8 cellular contexts compared by ENCODE assay signal in the genomic region with DNA sequence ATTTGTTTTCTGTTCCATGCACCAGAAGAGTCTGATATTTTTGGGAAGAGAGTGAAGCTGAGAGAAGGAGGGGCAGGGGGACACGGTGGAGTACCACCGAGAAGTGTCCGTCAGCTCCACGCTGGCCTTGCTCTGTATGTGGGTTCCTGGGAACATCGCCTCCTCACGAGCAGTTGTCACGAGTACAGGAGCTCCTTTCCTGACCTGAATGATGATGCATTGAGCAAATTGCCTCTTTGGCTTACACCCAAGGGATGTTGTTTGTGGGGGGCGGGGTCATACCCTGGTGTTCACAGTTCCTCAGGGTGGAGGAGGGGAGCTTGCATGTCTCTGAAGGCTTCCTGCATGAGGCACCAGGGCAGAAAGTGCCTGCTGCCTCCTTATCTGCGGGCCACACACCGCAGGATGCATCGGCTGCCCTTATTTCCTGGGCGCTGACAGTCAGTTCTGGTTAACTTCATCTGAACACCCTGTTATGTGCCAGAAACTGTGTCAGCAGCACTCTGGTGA. TPM values are rescaled to one million over a fixed set of nuclear protein-coding genes. Genes with fewer than 3 reads are reported as not detected.
DNase-seq lines count a peak whose midpoint lies in the region; ATAC-seq and TF ChIP-seq lines count a peak whose summit lies in the region.

No MANE protein-coding gene starts in this region.

- H3K27ac Mint-ChIP-seq in activated naive CD4-positive, alpha-beta T cell treated with anti-CD3 and anti-CD28 coated beads, Interleukin-2, amount 10 ng/mL, durations not matched to agents 7 days and 5 days = no peak overlapping the region

- DNase-seq in DMS79 treated with DMSO at 0.1 percent for 48 hours (lab: John Stamatoyannopoulos, UW) (peak; percentile 6), DMS79 (lab: John Stamatoyannopoulos, UW) (no peak), SK-N-SH (peak; percentile 71), left lobe of liver (ENCODE audit: low spot score) (no peak), sciatic nerve (ENCODE audit: low spot score) (no peak), sigmoid colon (no peak)
- peak; percentile 87 for DNase-seq in activated naive CD4-positive, alpha-beta T cell treated with anti-CD3 and anti-CD28 coated beads, Interleukin-2, amount 10 ng/mL, durations not matched to agents 7 days and 5 days
- peak; percentile 66 for DNase-seq in stimulated activated naive CD8-positive, alpha-beta T cell treated with anti-CD3 and anti-CD28 coated beads, Interleukin-15, Interleukin-2, amounts not matched to agents 100 U/mL and 50 U/mL, for 24 hours

- peak overlapping the region in 1 of 2 experiments; percentile 76; a peak in 2 of 4 replicates for H3K27ac ChIP-seq in SK-N-SH (ENCODE audit: low read depth in 2 of 2, low read length in 1 of 2)
- H3K27ac ChIP-seq in sigmoid colon = no peak overlapping the region

- H3K4me1 ChIP-seq in SK-N-SH (ENCODE audit: control insufficient read depth in 1 of 2, insufficient read depth in 2 of 2, low read depth in 1 of 2, low read length in 1 of 2) (peaks cover 0 to 22% of the 10 kb centered on the region in 2 experiments; a peak in 2 of 4 replicates), sigmoid colon (peaks cover 0 to 9% (median 0%) of the 10 kb centered on the region in 4 donors)

- peaks cover 6% of the 10 kb centered on the region for H3F3A ChIP-seq in SK-N-SH (replicated peaks; ENCODE audit: insufficient read depth)

- no peak for TF ChIP-seq RAD21 in SK-N-SH (IDR thresholded peaks at IDR 0.05; ENCODE audit: low read length)

- H3K4me3 Mint-ChIP-seq in activated naive CD4-positive, alpha-beta T cell treated with anti-CD3 and anti-CD28 coated beads, Interleukin-2, amount 10 ng/mL, durations not matched to agents 7 days and 5 days = peak overlapping the region; percentile 17

- H3K9me3 ChIP-seq in SK-N-SH (no peaks in the 10 kb centered on the region), sigmoid colon (no peaks in the 10 kb centered on the region)

- H3K36me3 ChIP-seq in SK-N-SH (replicated peaks in 1 of 2; ENCODE audit: control insufficient read depth in 1 of 2, insufficient read depth in 2 of 2, low read length in 1 of 2) (no peaks in the 10 kb centered on the region), sigmoid colon (peaks cover 0 to 4% (median 0%) of the 10 kb centered on the region in 4 donors)

- no peaks in the 10 kb centered on the region for H4K20me1 ChIP-seq in SK-N-SH (ENCODE audit: insufficient read depth)

- TF ChIP-seq EP300 in SK-N-SH (IDR thresholded peaks at IDR 0.05; ENCODE audit: borderline replicate concordance in 1 of 2, low read depth in 1 of 2, low read length in 1 of 2) (0 out of 4 replicates have a peak, but pooled peaks of 1 of the 2 experiments have one; percentile 25), sigmoid colon (IDR thresholded peaks at IDR 0.05) (no peak)

- no peak overlapping the region for H3K4me2 ChIP-seq in SK-N-SH

- TF ChIP-seq CTCF in SK-N-SH (IDR thresholded peaks at IDR 0.05) (peak; percentile 22), sigmoid colon (IDR thresholded peaks at IDR 0.05) (no peak)

- WGBS in SK-N-SH (ENCODE audit: low lambda C conversion rate) = 49% methylated on average over 11 of the region's 12 CpGs
- 33 to 38% methylated on average over 12 of the region's 12 CpGs for WGBS in sigmoid colon, 2 donors

- no peaks in the 10 kb centered on the region for H3K36me3 Mint-ChIP-seq in activated naive CD4-positive, alpha-beta T cell treated with anti-CD3 and anti-CD28 coated beads, Interleukin-2, amount 10 ng/mL, durations not matched to agents 7 days and 5 days

- POLR2A ChIA-PET in SK-N-SH (lab: Yijun Ruan, JAX) = interaction anchor here (0.8 to 1.1 kb wide), 2 partner anchors 12 to 50 kb away, joined by 3 to 4 read pairs; no protein-coding TSS in a partner anchor

- no peaks in the 10 kb centered on the region for H3K79me2 ChIP-seq in SK-N-SH (ENCODE audit: insufficient read depth)

- H3K4me3 ChIP-seq in SK-N-SH (ENCODE audit: low read depth in 2 of 2, low read length in 1 of 2) (no peak overlapping the region), sigmoid colon (no peak overlapping the region)

- intact Hi-C loops in sciatic nerve (cut with DNase I) = no loop called here
- intact Hi-C loops in sigmoid colon (cut with DNase I) = no loop called here

- peaks cover 15% of the 10 kb centered on the region for H3K27me3 Mint-ChIP-seq in activated naive CD4-positive, alpha-beta T cell treated with anti-CD3 and anti-CD28 coated beads, Interleukin-2, amount 10 ng/mL, durations not matched to agents 7 days and 5 days

- H3K27me3 ChIP-seq in SK-N-SH (ENCODE audit: insufficient read depth) = no peaks in the 10 kb centered on the region
- H3K27me3 ChIP-seq in sigmoid colon = no peaks in the 10 kb centered on the region

- H3K9ac ChIP-seq in SK-N-SH = no peak overlapping the region

- CTCF ChIA-PET in SK-N-SH (lab: Yijun Ruan, JAX) = interaction anchor here (0.9 to 6.2 kb wide), 9 partner anchors 9 to 73 kb away, joined by 3 to 52 read pairs (median 4); a partner anchor contains a TSS
- CTCF ChIA-PET in activated naive CD4-positive, alpha-beta T cell treated with anti-CD3 and anti-CD28 coated beads, Interleukin-2, amount 10 ng/mL, durations not matched to agents 7 days and 5 days (lab: Charles Lee) = interaction anchor here (1.2 to 2.6 kb wide), 5 partner anchors 9 to 35 kb away, joined by 4 to 10 read pairs (median 4); a partner anchor contains a TSS

- H3K9me3 Mint-ChIP-seq in activated naive CD4-positive, alpha-beta T cell treated with anti-CD3 and anti-CD28 coated beads, Interleukin-2, amount 10 ng/mL, durations not matched to agents 7 days and 5 days = peaks cover 7% of the 10 kb centered on the region

- no peak overlapping the region for H2AFZ ChIP-seq in SK-N-SH (ENCODE audit: low read depth)

- no peaks in the 10 kb centered on the region for H3K9me2 ChIP-seq in SK-N-SH

- H3K4me1 Mint-ChIP-seq in activated naive CD4-positive, alpha-beta T cell treated with anti-CD3 and anti-CD28 coated beads, Interleukin-2, amount 10 ng/mL, durations not matched to agents 7 days and 5 days = peaks cover 17% of the 10 kb centered on the region

- ATAC-seq in left lobe of liver = peak; percentile 28
- peak; percentile 75 for ATAC-seq in stimulated activated naive CD8-positive, alpha-beta T cell treated with anti-CD3 and anti-CD28 coated beads, Interleukin-15, Interleukin-2, amounts not matched to agents 100 U/mL and 50 U/mL, for 24 hours
- ATAC-seq in sciatic nerve = no peak

- no peak for TF ChIP-seq POLR2A in sigmoid colon (IDR thresholded peaks at IDR 0.05)

TF ChIP-seq in SK-N-SH, 30 proteins besides CTCF, POLR2A, EP300 and RAD21:
- TF ChIP-seq, protein P1, sequence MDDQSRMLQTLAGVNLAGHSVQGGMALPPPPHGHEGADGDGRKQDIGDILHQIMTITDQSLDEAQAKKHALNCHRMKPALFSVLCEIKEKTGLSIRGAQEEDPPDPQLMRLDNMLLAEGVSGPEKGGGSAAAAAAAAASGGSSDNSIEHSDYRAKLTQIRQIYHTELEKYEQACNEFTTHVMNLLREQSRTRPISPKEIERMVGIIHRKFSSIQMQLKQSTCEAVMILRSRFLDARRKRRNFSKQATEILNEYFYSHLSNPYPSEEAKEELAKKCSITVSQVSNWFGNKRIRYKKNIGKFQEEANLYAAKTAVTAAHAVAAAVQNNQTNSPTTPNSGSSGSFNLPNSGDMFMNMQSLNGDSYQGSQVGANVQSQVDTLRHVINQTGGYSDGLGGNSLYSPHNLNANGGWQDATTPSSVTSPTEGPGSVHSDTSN (IDR thresholded peaks at IDR 0.05) = peak; percentile 67
- TF ChIP-seq SMC3 (IDR thresholded peaks at IDR 0.05; ENCODE audit: low read depth, low read length) = peak; percentile 16; the same call in 1 of the 2 replicates
- peak; percentile 28; the same call in 1 of the 2 replicates for TF ChIP-seq MXI1 (IDR thresholded peaks at IDR 0.05; ENCODE audit: low read depth, low read length)
- TF ChIP-seq, protein P2, sequence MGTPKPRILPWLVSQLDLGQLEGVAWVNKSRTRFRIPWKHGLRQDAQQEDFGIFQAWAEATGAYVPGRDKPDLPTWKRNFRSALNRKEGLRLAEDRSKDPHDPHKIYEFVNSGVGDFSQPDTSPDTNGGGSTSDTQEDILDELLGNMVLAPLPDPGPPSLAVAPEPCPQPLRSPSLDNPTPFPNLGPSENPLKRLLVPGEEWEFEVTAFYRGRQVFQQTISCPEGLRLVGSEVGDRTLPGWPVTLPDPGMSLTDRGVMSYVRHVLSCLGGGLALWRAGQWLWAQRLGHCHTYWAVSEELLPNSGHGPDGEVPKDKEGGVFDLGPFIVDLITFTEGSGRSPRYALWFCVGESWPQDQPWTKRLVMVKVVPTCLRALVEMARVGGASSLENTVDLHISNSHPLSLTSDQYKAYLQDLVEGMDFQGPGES (IDR thresholded peaks at IDR 0.05; ENCODE audit: low read depth, low read length) = no peak
- peak; percentile 67; the same call in 1 of the 2 replicates for TF ChIP-seq FOXJ3 (CRISPR knock-in tag; IDR thresholded peaks at IDR 0.05)
- no peak for TF ChIP-seq SIN3A (IDR thresholded peaks at IDR 0.05; ENCODE audit: borderline replicate concordance, low read depth, low read length)
- TF ChIP-seq NFIC (IDR thresholded peaks at IDR 0.05; ENCODE audit: borderline replicate concordance) = peak; percentile 86
- peak; percentile 56; the same call in 1 of the 2 replicates for TF ChIP-seq TCF12 (IDR thresholded peaks at IDR 0.05)
- TF ChIP-seq MEF2A (IDR thresholded peaks at IDR 0.05; ENCODE audit: borderline replicate concordance, low read depth) = no peak
- peak; percentile 94 for TF ChIP-seq CHD2 (IDR thresholded peaks at IDR 0.05; ENCODE audit: low read length, partially characterized antibody)
- TF ChIP-seq JUND (IDR thresholded peaks at IDR 0.05) = no peak
TF ChIP-seq in SK-N-SH: peak in this region for 7.

RNA-seq across cellular contexts. Expression of a gene that starts 36.2 kb away (rescaled TPM):
- polyA plus RNA-seq in SK-N-SH (2012; rRNA removed) (1.3 and 1.4 TPM in 2 replicates), sigmoid colon (10 to 100 TPM in 2 of 3 donors, 1 to 10 TPM in 1; 5.0 to 16.9 (median 10.8) TPM)
- polyA plus RNA-seq in SK-N-SH (2012; cell fraction: cytosol; rRNA removed) = 1.6 and 1.9 TPM in 2 replicates
- polyA plus RNA-seq in SK-N-SH (2012; cell fraction: nucleus; rRNA removed) = 0.79 and 0.94 TPM in 2 replicates
- total RNA-seq in left lobe of liver (3.0 TPM), sciatic nerve (21.0 TPM), sigmoid colon (10 to 100 TPM; 12.4 to 30.5 (median 19.3) TPM)

Comparison
In these comparisons a context has a peak if more than half of its experiments do, and no peak if none do; other contexts are left out.
1. DNase-seq: peak in DMS79 treated with DMSO at 0.1 percent for 48 hours (single experiment), SK-N-SH (single experiment), activated naive CD4-positive, alpha-beta T cell treated with anti-CD3 and anti-CD28 coated beads, Interleukin-2, amount 10 ng/mL, durations not matched to agents 7 days and 5 days (single experiment) and stimulated activated naive CD8-positive, alpha-beta T cell treated with anti-CD3 and anti-CD28 coated beads, Interleukin-15, Interleukin-2, amounts not matched to agents 100 U/mL and 50 U/mL, for 24 hours (single experiment); none in DMS79 (single experiment), left lobe of liver (single experiment), sciatic nerve (single experiment) and sigmoid colon (single experiment).